In genomic region chr1:178531897-178532296, GRCh38 we compare ENCODE assay signal across 10 cellular contexts. TPM values are rescaled to one million over a fixed set of nuclear protein-coding genes. Genes with fewer than 3 reads are reported as not detected.
DNase-seq lines count a peak whose midpoint lies in the region; ATAC-seq and TF ChIP-seq lines count a peak whose summit lies in the region.
"Had no signal": no experiment of that assay in that cellular context is flagged by ENCODE, and none has a peak within 500 bp of the region (broad histone marks: within the 10 kb centered on the region; RNA-seq: fewer than 3 reads in every experiment).

No MANE protein-coding gene starts in this region.

- DNase-seq in LHCN-M2 (ENCODE audit: low read depth) (peak; percentile 15), superior temporal gyrus (ENCODE audit: extremely low spot score) (no peak), lower leg skin (ENCODE audit: low spot score in 2 of 2) (no peak), amniotic stem cell (lab: John Stamatoyannopoulos, UW) (no peak)
- no peak for DNase-seq in effector memory CD8-positive, alpha-beta T cell

- H3K27me3 Mint-ChIP-seq in effector memory CD8-positive, alpha-beta T cell: peaks cover 0 to 17% of the 10 kb centered on the region in 2 donors

- H3K27ac Mint-ChIP-seq in effector memory CD8-positive, alpha-beta T cell: no peak overlapping the region

- ATAC-seq in GM19438 (IDR thresholded peaks at IDR 0.05; ENCODE audit: low read depth, unreplicated experiment): peak; percentile 12
- peak; percentile 8 for ATAC-seq in effector memory CD8-positive, alpha-beta T cell (replicated peaks)
- no peak for ATAC-seq in activated CD4-positive, CD25-positive, alpha-beta regulatory T cell treated with anti-CD3 and anti-CD28 coated beads, Interleukin-2, amount 50 U/mL, for 24 hours

- no peak for TF ChIP-seq POLR2A in lower leg skin (IDR thresholded peaks at IDR 0.05)

- H3K36me3 ChIP-seq in ACC112 (ENCODE audit: insufficient read depth, low read length): no peaks in the 10 kb centered on the region
- H3K36me3 ChIP-seq: adrenal gland had no signal

- peak overlapping the region; percentile 85 for H2AFZ ChIP-seq in ACC112 (ENCODE audit: low read length, unreplicated experiment)

- no peaks in the 10 kb centered on the region for H3K9me3 Mint-ChIP-seq in effector memory CD8-positive, alpha-beta T cell

- H3K4me1 Mint-ChIP-seq in effector memory CD8-positive, alpha-beta T cell (ENCODE audit: low read depth in 2 of 2): peaks cover 3 to 4% of the 10 kb centered on the region in 2 donors

- no peaks in the 10 kb centered on the region for H3K27me3 ChIP-seq in ACC112 (ENCODE audit: insufficient read depth, low read length)
- H3K27me3 ChIP-seq: adrenal gland had no signal

- WGBS in lower leg skin, 2 donors: 54 to 57% methylated on average over 10 of the region's 10 CpGs

- no peaks in the 10 kb centered on the region for H3K79me2 ChIP-seq in ACC112 (ENCODE audit: control insufficient read depth, insufficient read depth, low read length, unreplicated experiment)

- H3K36me3 Mint-ChIP-seq in effector memory CD8-positive, alpha-beta T cell (ENCODE audit: insufficient read depth): peaks cover 2% of the 10 kb centered on the region

- H3K4me3 Mint-ChIP-seq in effector memory CD8-positive, alpha-beta T cell: no peak overlapping the region

- intact Hi-C loops in lower leg skin (cut with DNase I; ENCODE audit: low total_unique reads): loop anchor here (10.0 kb wide), 1 partner anchor 833 kb away; the partner anchor contains the start of gene AXDND1

- H3K4me1 ChIP-seq in ACC112 (ENCODE audit: control insufficient read depth, insufficient read depth, low read length, unreplicated experiment): peaks cover 29% of the 10 kb centered on the region
- H3K4me1 ChIP-seq: adrenal gland had no signal

- H3K27ac ChIP-seq in ACC112 (ENCODE audit: low read depth, low read length): no peak overlapping the region
- H3K27ac ChIP-seq: adrenal gland had no signal

- no peak overlapping the region for H3K4me3 ChIP-seq in ACC112 (ENCODE audit: low read depth, low read length)
- H3K4me3 ChIP-seq in lower leg skin (ENCODE audit: low read depth, poor library complexity, severe bottlenecking): no peak overlapping the region

- no peak for TF ChIP-seq CTCF in lower leg skin (IDR thresholded peaks at IDR 0.05)

RNA-seq across cellular contexts. Expression of gene TEX35, which starts 19.0 kb away (rescaled TPM):
- total RNA-seq in LHCN-M2 (2014; rRNA removed): 0.11 TPM in 1 of 2 replicates, not detected in the other
- polyA plus RNA-seq in LHCN-M2 (2012): not detected
- total RNA-seq in lower leg skin: 1 to 10 TPM in 1 of 4 donors, not detected in 3; 1.4 TPM
- total RNA-seq: adrenal gland; T-helper 2 cell treated with Interferon-gamma antibody and Interleukin-4, amounts not matched to agents 100 ng/mL and 5 ng/mL, for 36 hours had no signal
- polyA plus RNA-seq: adrenal gland had no signal

RNA-seq across cellular contexts. Expression of gene CLEC20A, which starts 35.1 kb away (rescaled TPM):
- not detected in 2 replicates for total RNA-seq in LHCN-M2 (2014; rRNA removed)
- polyA plus RNA-seq in LHCN-M2 (2012): not detected
- total RNA-seq in lower leg skin: not detected
- total RNA-seq: adrenal gland; T-helper 2 cell treated with Interferon-gamma antibody and Interleukin-4, amounts not matched to agents 100 ng/mL and 5 ng/mL, for 36 hours had no signal
- polyA plus RNA-seq: adrenal gland had no signal

Comparison
In these comparisons a context has a peak if more than half of its experiments do, and no peak if none do; other contexts are left out.
1. ATAC-seq: peak in GM19438 (single experiment) and effector memory CD8-positive, alpha-beta T cell (single experiment); none in activated CD4-positive, CD25-positive, alpha-beta regulatory T cell treated with anti-CD3 and anti-CD28 coated beads, Interleukin-2, amount 50 U/mL, for 24 hours (0 of 2).